In genomic region chr22:37156686-37157435, GRCh38 we compare ENCODE assay signal across 21 cellular contexts. TPM values are rescaled to one million over a fixed set of nuclear protein-coding genes. Genes with fewer than 3 reads are reported as not detected.
"Had no signal": no experiment of that assay in that cellular context is flagged by ENCODE, and none has a peak within 500 bp of the region (broad histone marks: within the 10 kb centered on the region; RNA-seq: fewer than 3 reads in every experiment).

No MANE protein-coding gene starts in this region.

- H3K27me3 Mint-ChIP-seq: naive thymus-derived CD4-positive, alpha-beta T cell had no signal

- H3K4me1 Mint-ChIP-seq: brain had no signal

- DNase-seq: activated naive CD4-positive, alpha-beta T cell treated with anti-CD3 and anti-CD28 coated beads, Interleukin-2, amount 50 U/mL, for 16 hours; amniotic stem cell; central memory CD4-positive, alpha-beta T cell; cortex of kidney; effector CD4-positive, alpha-beta T cell; esophagus squamous epithelium; left ventricle myocardium inferior; naive thymus-derived CD4-positive, alpha-beta T cell; stimulated activated CD4-positive, alpha-beta T cell treated with anti-CD3 and anti-CD28 coated beads, Interleukin-15, amount 100 ng/mL, for 24 hours; stimulated activated CD4-positive, alpha-beta T cell treated with anti-CD3 and anti-CD28 coated beads, Interleukin-4, amount 100 ng/mL, for 4 hours; stimulated activated CD8-positive, alpha-beta memory T cell treated with anti-CD3 and anti-CD28 coated beads, Interleukin-4, amount 100 ng/mL, for 48 hours had no signal

- H3K36me3 Mint-ChIP-seq: brain had no signal

- ATAC-seq: naive thymus-derived CD4-positive, alpha-beta T cell had no signal

- H3K27ac Mint-ChIP-seq: brain had no signal

- H3K4me3 Mint-ChIP-seq: brain; naive thymus-derived CD4-positive, alpha-beta T cell had no signal

RNA-seq across cellular contexts. Expression of gene IL2RB, which starts 7.1 kb away (rescaled TPM):
- total RNA-seq: endothelial cell of umbilical vein, SJSA1 had no signal

RNA-seq across cellular contexts. Expression of gene TMPRSS6, which starts 47.3 kb away (rescaled TPM):
- total RNA-seq: endothelial cell of umbilical vein, fibroblast of villous mesenchyme, glomerular endothelial cell, kidney epithelial cell, left ventricle myocardium inferior, posterior vena cava, SJSA1, skeletal muscle tissue, thoracic aorta had no signal

RNA-seq across cellular contexts. Expression of gene SSTR3, which starts 55.4 kb away (rescaled TPM):
- total RNA-seq: endothelial cell of umbilical vein, esophagus squamous epithelium, fibroblast of villous mesenchyme, glomerular endothelial cell, kidney epithelial cell, left ventricle myocardium inferior, posterior vena cava, SJSA1, skeletal muscle tissue, thoracic aorta, ureter had no signal
